Comparison of ENCODE assay signal across 9 cellular contexts in genomic region chr4:2862528-2862927, GRCh38. TPM values are rescaled to one million over a fixed set of nuclear protein-coding genes. Genes with fewer than 3 reads are reported as not detected.
A peak's percentile ranks its signal among the peaks of the same experiment; 100 is the strongest.
DNase-seq lines count a peak whose midpoint lies in the region; ATAC-seq and TF ChIP-seq lines count a peak whose summit lies in the region.
"Had no signal": no experiment of that assay in that cellular context is flagged by ENCODE, and none has a peak within 500 bp of the region (broad histone marks: within the 10 kb centered on the region; RNA-seq: fewer than 3 reads in every experiment).

No MANE protein-coding gene starts in this region.

- no peak for ATAC-seq in GM21390 (IDR thresholded peaks at IDR 0.05; ENCODE audit: unreplicated experiment)

- peaks cover 66% of the 10 kb centered on the region for H3K4me1 Mint-ChIP-seq in progenitor cell of endocrine pancreas (ENCODE audit: low read depth)
- H3K4me1 Mint-ChIP-seq in CD14-positive monocyte: peaks cover 68% of the 10 kb centered on the region

- H3K27me3 Mint-ChIP-seq in progenitor cell of endocrine pancreas: no peaks in the 10 kb centered on the region
- H3K27me3 Mint-ChIP-seq in CD14-positive monocyte (ENCODE audit: low read depth in 3 of 3): no peaks in the 10 kb centered on the region
- H3K27me3 Mint-ChIP-seq: activated CD4-positive, alpha-beta T cell treated with anti-CD3 and anti-CD28 coated beads, Interleukin-2, amount 10 ng/mL, durations not matched to agents 24 days and 14 days had no signal

- H3K4me2 ChIP-seq in fibroblast of lung (ENCODE audit: extremely low read depth, insufficient read depth, low read length): peak overlapping the region; percentile 9

- no peaks in the 10 kb centered on the region for H3K27me3 ChIP-seq in Peyer's patch
- H3K27me3 ChIP-seq in fibroblast of lung (ENCODE audit: control insufficient read depth, insufficient read depth, low read length): no peaks in the 10 kb centered on the region

- H3K9ac ChIP-seq in fibroblast of lung (ENCODE audit: insufficient read depth, low read length): no peak overlapping the region

- H3K27ac ChIP-seq in Peyer's patch (peak overlapping the region in 3 of 4 donors; percentile 20 to 75 (median 71)), fibroblast of lung (ENCODE audit: insufficient read depth, low read length) (no peak overlapping the region)

- H3K9me3 ChIP-seq in Peyer's patch (no peaks in the 10 kb centered on the region), fibroblast of lung (ENCODE audit: control insufficient read depth, insufficient read depth, low read depth, low read length) (no peaks in the 10 kb centered on the region)

- no peak for TF ChIP-seq POLR2A in Peyer's patch (IDR thresholded peaks at IDR 0.05)

- peaks cover 88% of the 10 kb centered on the region for H3K79me2 ChIP-seq in fibroblast of lung (ENCODE audit: control insufficient read depth, insufficient read depth, low read length)

- no peak overlapping the region for H2AFZ ChIP-seq in fibroblast of lung (ENCODE audit: low read length)

- intact Hi-C loops in CD14-positive monocyte (cut with micrococcal nuclease): no loop called here

- H3K4me3 Mint-ChIP-seq in progenitor cell of endocrine pancreas (ENCODE audit: low read depth): no peak overlapping the region
- no peak overlapping the region for H3K4me3 Mint-ChIP-seq in CD14-positive monocyte
- H3K4me3 Mint-ChIP-seq: activated CD4-positive, alpha-beta T cell treated with anti-CD3 and anti-CD28 coated beads, Interleukin-2, amount 10 ng/mL, durations not matched to agents 24 days and 14 days had no signal

- H4K20me1 ChIP-seq in fibroblast of lung (ENCODE audit: control insufficient read depth, extremely low read depth, insufficient read depth, low read length): peaks cover 4% of the 10 kb centered on the region

- TF ChIP-seq CTCF in Peyer's patch (IDR thresholded peaks at IDR 0.05) (no peak), fibroblast of lung (conservative IDR thresholded peaks at IDR 0.05 in 1 of 2, IDR thresholded peaks at IDR 0.05 in 1 of 2; ENCODE audit: low read depth in 1 of 2, low read length in 2 of 2) (no peak), progenitor cell of endocrine pancreas (IDR thresholded peaks at IDR 0.05; ENCODE audit: unreplicated experiment) (no peak), GM20000 (IDR thresholded peaks at IDR 0.05; ENCODE audit: extremely low read depth, missing control alignments) (no peak), CD14-positive monocyte (IDR thresholded peaks at IDR 0.05) (no peak)

- H3K4me1 ChIP-seq in Peyer's patch (peaks cover 0 to 93% (median 18%) of the 10 kb centered on the region in 4 donors), fibroblast of lung (ENCODE audit: control insufficient read depth, extremely low read depth, insufficient read depth, low read length) (peaks cover 28% of the 10 kb centered on the region)

- no peaks in the 10 kb centered on the region for H3K9me3 Mint-ChIP-seq in progenitor cell of endocrine pancreas (ENCODE audit: low read depth)
- H3K9me3 Mint-ChIP-seq in CD14-positive monocyte: no peaks in the 10 kb centered on the region
- H3K9me3 Mint-ChIP-seq: activated CD4-positive, alpha-beta T cell treated with anti-CD3 and anti-CD28 coated beads, Interleukin-2, amount 10 ng/mL, durations not matched to agents 24 days and 14 days had no signal

- H3K27ac Mint-ChIP-seq in progenitor cell of endocrine pancreas (peak overlapping the region; percentile 90), CD14-positive monocyte (peak overlapping the region in 3 of 7 donors; percentile 36 to 64 (median 38))
- H3K27ac Mint-ChIP-seq: activated CD4-positive, alpha-beta T cell treated with anti-CD3 and anti-CD28 coated beads, Interleukin-2, amount 10 ng/mL, durations not matched to agents 24 days and 14 days had no signal

- DNase-seq in Daoy (ENCODE audit: low read depth) (peak; percentile 46), Peyer's patch (peak in 1 of 3 donors; percentile 67), fibroblast of lung (ENCODE audit: low read depth in 2 of 2) (peak in 1 of 2 donors; percentile 60), progenitor cell of endocrine pancreas (ENCODE audit: low spot score, unreplicated experiment) (no peak), GM20000 (ENCODE audit: low spot score) (no peak), hepatic stellate cell (ENCODE audit: low spot score) (no peak), CD14-positive monocyte (ENCODE audit: low spot score) (no peak)
- DNase-seq: activated CD4-positive, alpha-beta T cell treated with anti-CD3 and anti-CD28 coated beads, Interleukin-2, amount 10 ng/mL, durations not matched to agents 24 days and 14 days had no signal

- H3K4me3 ChIP-seq in Peyer's patch (no peak overlapping the region), fibroblast of lung (replicated peaks in 1 of 4; ENCODE audit: control extremely low read depth in 1 of 4, insufficient read depth in 1 of 4, low read depth in 3 of 4, low read length in 4 of 4) (no peak overlapping the region)

- H3K36me3 Mint-ChIP-seq in progenitor cell of endocrine pancreas (ENCODE audit: insufficient read depth) (peaks cover 3% of the 10 kb centered on the region), CD14-positive monocyte (peaks cover 4 to 16% of the 10 kb centered on the region in 2 donors)

- H3K36me3 ChIP-seq in Peyer's patch: no peaks in the 10 kb centered on the region
- H3K36me3 ChIP-seq in fibroblast of lung (ENCODE audit: control insufficient read depth, insufficient read depth, low read length): no peaks in the 10 kb centered on the region

RNA-seq across cellular contexts. Expression of gene ADD1, which starts 18.9 kb away (rescaled TPM):
- 101 and 111 TPM in 2 replicates for total RNA-seq in Daoy (2014; rRNA removed; shearing (Covaris generic))
- total RNA-seq in Peyer's patch (100 to 1,000 TPM; 290 to 470 (median 372) TPM), fibroblast of lung (123 and 164 TPM in 2 replicates), progenitor cell of endocrine pancreas (249 and 271 TPM in 2 replicates)
- polyA plus RNA-seq in fibroblast of lung (171 and 211 TPM in 2 replicates), CD14-positive monocyte (100 to 1,000 TPM in 1 of 2 donors, 10 to 100 TPM in 1; 76.1 to 103 TPM)
- polyA plus RNA-seq in fibroblast of lung (2012): 273 and 299 TPM in 2 replicates
- 212 and 237 TPM in 2 replicates for polyA minus RNA-seq in fibroblast of lung (ENCODE audit: low replicate concordance)
